16 cellular contexts compared by ENCODE assay signal in genomic region chr10:34292675-34293074, GRCh38.
"Had no signal": no experiment of that assay in that cellular context is flagged by ENCODE, and none has a peak within 500 bp of the region (broad histone marks: within the 10 kb centered on the region; RNA-seq: fewer than 3 reads in every experiment).

No MANE protein-coding gene starts in this region.

- FAIRE-seq: TTC549 had no signal

- H3K79me2 ChIP-seq: parathyroid adenoma had no signal

- ATAC-seq: effector memory CD8-positive, alpha-beta T cell; left cardiac atrium; lower lobe of right lung; stimulated activated naive CD8-positive, alpha-beta T cell treated with anti-CD3 and anti-CD28 coated beads, Interleukin-15, amount 100 ng/mL, for 72 hours; upper lobe of right lung had no signal

- H3K9ac ChIP-seq: parathyroid adenoma had no signal

- DNase-seq: activated CD4-positive, alpha-beta T cell treated with anti-CD3 and anti-CD28 coated beads, Interleukin-2, amount 50 U/mL, for 1 hour; activated CD4-positive, CD25-positive, alpha-beta regulatory T cell; activated naive CD4-positive, alpha-beta T cell treated with anti-CD3 and anti-CD28 coated beads, Interleukin-2, amount 10 ng/mL, durations not matched to agents 7 days and 5 days; activated T-cell treated with anti-CD3 and anti-CD28 coated beads for 4 hours; effector memory CD8-positive, alpha-beta T cell; left cardiac atrium; lower lobe of right lung; naive B cell; stimulated activated CD4-positive, alpha-beta T cell treated with anti-CD3 and anti-CD28 coated beads, Interleukin-15, amount 100 ng/mL, for 24 hours; stimulated activated CD4-positive, alpha-beta T cell treated with anti-CD3 and anti-CD28 coated beads, Interleukin-4, amount 100 ng/mL, for 4 hours; stimulated activated naive CD8-positive, alpha-beta T cell treated with anti-CD3 and anti-CD28 coated beads, Interleukin-15, amount 100 ng/mL, for 72 hours; testis; upper lobe of right lung had no signal

- H3K27ac ChIP-seq: epithelial cell of prostate, lower lobe of right lung, parathyroid adenoma, testis, upper lobe of right lung had no signal

- H3K9me3 ChIP-seq: lower lobe of right lung, testis, upper lobe of right lung had no signal

- H3K36me3 ChIP-seq: lower lobe of right lung, upper lobe of right lung had no signal

- H3K4me1 ChIP-seq: lower lobe of right lung, parathyroid adenoma, testis had no signal

- H3K4me3 ChIP-seq: lower lobe of right lung, testis, upper lobe of right lung had no signal

- H3K27me3 ChIP-seq: testis, upper lobe of right lung had no signal
